8 cellular contexts compared by ENCODE assay signal in genomic region chr10:784759-785538, GRCh38.
DNase-seq lines count a peak whose midpoint lies in the region; ATAC-seq lines count a peak whose summit lies in the region.

No MANE protein-coding gene starts in this region.

- peak; percentile 73 for ATAC-seq in esophagus mucosa

- DNase-seq in Ammon's horn (ENCODE audit: low spot score): peak; percentile 74
- DNase-seq in HS-5 (ENCODE audit: low read depth): peak; percentile 5
- peak; percentile 41 to 48 for DNase-seq in activated CD4-positive, alpha-beta T cell treated with anti-CD3 and anti-CD28 coated beads, Interleukin-2, amount 50 U/mL, for 4 hours
- DNase-seq in myocyte (ENCODE audit: low read depth): peak; percentile 79
- peak; percentile 33 for DNase-seq in stimulated activated CD8-positive, alpha-beta memory T cell treated with anti-CD3 and anti-CD28 coated beads, Interleukin-7, amount 100 ng/mL, for 24 hours (ENCODE audit: low read depth)
- DNase-seq in cerebellar nuclear complex (lab: John Stamatoyannopoulos, UW): no peak
- no peak for DNase-seq in GDM1 (lab: John Stamatoyannopoulos, UW)

Comparison
In these comparisons a context has a peak if more than half of its experiments do, and no peak if none do; other contexts are left out.
1. DNase-seq: peak in Ammon's horn (single experiment), HS-5 (single experiment), activated CD4-positive, alpha-beta T cell treated with anti-CD3 and anti-CD28 coated beads, Interleukin-2, amount 50 U/mL, for 4 hours (2 of 2), myocyte (single experiment) and stimulated activated CD8-positive, alpha-beta memory T cell treated with anti-CD3 and anti-CD28 coated beads, Interleukin-7, amount 100 ng/mL, for 24 hours (single experiment); none in cerebellar nuclear complex (0 of 2) and GDM1 (single experiment).